ENCODE assay signal across 9 cellular contexts in the genomic region with DNA sequence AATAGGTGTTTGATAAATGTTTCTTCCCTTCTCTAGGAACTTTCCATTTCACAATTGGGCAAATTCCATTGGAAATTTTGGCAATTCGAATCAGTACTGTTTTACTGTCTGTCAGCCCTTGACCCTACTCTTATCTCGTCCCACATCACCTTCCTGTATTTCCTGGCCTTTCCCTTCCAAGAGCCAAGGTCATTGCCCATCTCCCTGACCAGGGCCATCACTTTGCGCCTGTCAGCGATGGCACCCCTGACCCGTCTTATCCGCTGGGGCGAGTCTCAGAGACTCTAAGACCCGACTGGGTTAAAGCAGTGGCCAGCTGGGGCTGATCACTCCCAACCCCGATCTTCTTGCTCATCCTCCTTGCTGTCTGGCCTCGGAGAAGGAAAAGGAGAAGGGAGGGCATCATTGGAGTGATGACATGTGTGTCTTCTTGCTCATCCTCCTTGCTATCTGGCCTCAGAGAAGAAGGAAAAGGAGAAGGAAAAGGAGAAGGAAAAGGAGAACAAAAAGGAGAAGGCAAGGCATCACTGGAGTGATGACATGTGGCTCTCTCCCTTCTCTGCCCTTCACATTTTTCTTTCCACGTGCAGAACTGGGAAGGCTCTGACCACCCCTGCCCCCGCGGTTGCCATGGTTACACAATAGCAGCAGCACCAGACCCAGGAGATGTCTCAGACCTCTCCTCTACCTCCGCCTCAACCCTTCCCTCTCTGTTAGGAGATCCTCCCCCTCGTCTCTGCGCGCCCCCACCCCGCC. TPM values are rescaled to one million over a fixed set of nuclear protein-coding genes. Genes with fewer than 3 reads are reported as not detected.
DNase-seq lines count a peak whose midpoint lies in the region; ATAC-seq, FAIRE-seq and TF ChIP-seq lines count a peak whose summit lies in the region.
"Had no signal": no experiment of that assay in that cellular context is flagged by ENCODE, and none has a peak within 500 bp of the region (broad histone marks: within the 10 kb centered on the region; RNA-seq: fewer than 3 reads in every experiment).

No MANE protein-coding gene starts in this region.

- H3K27ac ChIP-seq in duodenal mucosa (ENCODE audit: low read depth, low read length) (no peak overlapping the region), mesendoderm (ENCODE audit: low read depth, low read length) (no peak overlapping the region)

- no peak overlapping the region for H2BK15ac ChIP-seq in mesendoderm (replicated peaks; ENCODE audit: low read depth)

- H3K18ac ChIP-seq in mesendoderm (ENCODE audit: low read length): no peak overlapping the region

- H3K4me1 ChIP-seq in duodenal mucosa (ENCODE audit: control insufficient read depth in 1 of 2, insufficient read depth in 2 of 2, low read length in 2 of 2) (peaks cover 5 to 10% of the 10 kb centered on the region in 2 donors), mesendoderm (ENCODE audit: control insufficient read depth, low read depth, low read length) (no peaks in the 10 kb centered on the region)

- H3K79me2 ChIP-seq in mesendoderm (ENCODE audit: control insufficient read depth, insufficient read depth, low read length): no peaks in the 10 kb centered on the region

- H3K36me3 ChIP-seq in duodenal mucosa (ENCODE audit: control insufficient read depth in 1 of 2, insufficient read depth in 2 of 2, low read length in 2 of 2) (no peaks in the 10 kb centered on the region), mesendoderm (ENCODE audit: control insufficient read depth, insufficient read depth, low read length) (no peaks in the 10 kb centered on the region)

- WGBS in mesendoderm (ENCODE audit: extremely low coverage, insufficient coverage, low lambda C conversion rate): no CpG with 5 or more reads among the region's 18 CpGs

- no peak overlapping the region for H3K23ac ChIP-seq in mesendoderm (ENCODE audit: low read length)

- H3K4me2 ChIP-seq in mesendoderm (ENCODE audit: low read length): no peak overlapping the region

- H3K9me3 ChIP-seq in duodenal mucosa (ENCODE audit: control insufficient read depth in 1 of 2, low read length in 2 of 2): no peaks in the 10 kb centered on the region

- no peak overlapping the region for H4K5ac ChIP-seq in mesendoderm (ENCODE audit: low read length)

- no peak overlapping the region for H3K4ac ChIP-seq in mesendoderm (ENCODE audit: low read depth, low read length)

- H2BK120ac ChIP-seq in mesendoderm (ENCODE audit: low read depth, low read length): no peak overlapping the region

- H3K79me1 ChIP-seq in mesendoderm (ENCODE audit: low read length): no peaks in the 10 kb centered on the region

- no peak overlapping the region for H4K8ac ChIP-seq in mesendoderm (ENCODE audit: low read depth, low read length)

- TF ChIP-seq CTCF in GM20000 (IDR thresholded peaks at IDR 0.05; ENCODE audit: extremely low read depth, missing control alignments): no peak

- peaks cover 11 to 33% of the 10 kb centered on the region in 2 donors for H3K27me3 ChIP-seq in duodenal mucosa (ENCODE audit: control insufficient read depth in 1 of 2, insufficient read depth in 2 of 2, low read length in 2 of 2)
- peaks cover 2% of the 10 kb centered on the region for H3K27me3 ChIP-seq in mesendoderm (ENCODE audit: insufficient read depth, low read length, poor library complexity)

- no peak overlapping the region for H3K56ac ChIP-seq in mesendoderm (ENCODE audit: low read length)

- ATAC-seq in HG02588 (IDR thresholded peaks at IDR 0.05; ENCODE audit: unreplicated experiment): no peak

- H3K4me3 ChIP-seq in duodenal mucosa (ENCODE audit: low read depth in 1 of 2, low read length in 2 of 2) (peak overlapping the region; percentile 74 to 77), mesendoderm (ENCODE audit: low read length) (no peak overlapping the region)

- no peak overlapping the region for H2BK5ac ChIP-seq in mesendoderm (ENCODE audit: low read length)

- H3K9ac ChIP-seq in duodenal mucosa (ENCODE audit: low read depth in 1 of 2, low read length in 2 of 2) (no peak overlapping the region), mesendoderm (ENCODE audit: low read length) (no peak overlapping the region)

- FAIRE-seq in urothelium cell line (lab: Jason Lieb, UNC): peak; percentile 35

- no peak overlapping the region for H2AK5ac ChIP-seq in mesendoderm (ENCODE audit: low read length)

- DNase-seq in NCI-H524 (lab: John Stamatoyannopoulos, UW) (peak; percentile 63), NCI-H524 treated with DMSO at 0.1 percent for 48 hours (lab: John Stamatoyannopoulos, UW) (no peak), mesendoderm (peak; percentile 63), urothelium cell line (ENCODE audit: low spot score) (peak; percentile 71), GM20000 (ENCODE audit: low spot score) (no peak)
- DNase-seq in activated naive CD4-positive, alpha-beta T cell treated with Interleukin-2 at 50 U/mL for 16 hours: no peak

RNA-seq across cellular contexts. Expression of a gene that starts 2.1 kb away (rescaled TPM):
- 1.5 TPM for polyA plus RNA-seq in mesendoderm (2013, experiment 1 of 2)
- polyA plus RNA-seq in mesendoderm (2013, experiment 2 of 2): 1.5 TPM
- polyA plus RNA-seq: CD14-positive monocyte had no signal

Comparison
In these comparisons a context has a peak if more than half of its experiments do, and no peak if none do; other contexts are left out.
1. DNase-seq: peak in NCI-H524 (2 of 2), mesendoderm (single experiment) and urothelium cell line (single experiment); none in NCI-H524 treated with DMSO at 0.1 percent for 48 hours (single experiment), activated naive CD4-positive, alpha-beta T cell treated with Interleukin-2 at 50 U/mL for 16 hours (single experiment) and GM20000 (single experiment).